In genomic region chr2:182890773-182891381, GRCh38 we compare ENCODE assay signal across 28 cellular contexts. TPM values are rescaled to one million over a fixed set of nuclear protein-coding genes. Genes with fewer than 3 reads are reported as not detected.
DNase-seq lines count a peak whose midpoint lies in the region; ATAC-seq and TF ChIP-seq lines count a peak whose summit lies in the region.
"Had no signal": no experiment of that assay in that cellular context is flagged by ENCODE, and none has a peak within 500 bp of the region (broad histone marks: within the 10 kb centered on the region; RNA-seq: fewer than 3 reads in every experiment).

No MANE protein-coding gene starts in this region.

- intact Hi-C loops in OCI-LY7 (cut with micrococcal nuclease; ENCODE audit: unreplicated experiment) (no loop called here), left colon (cut with DNase I, micrococcal nuclease) (no loop called here), esophagus muscularis mucosa (cut with DNase I) (no loop called here)

- ATAC-seq in GM19324 (IDR thresholded peaks at IDR 0.05; ENCODE audit: low FRiP score, unreplicated experiment) (peak; percentile 40), left colon (peak; percentile 58)
- ATAC-seq: gastrocnemius medialis; left ventricle myocardium superior; natural killer cell treated with Interleukin-12 subunit alpha and Interleukin-12 subunit beta and Interleukin-15 and Interleukin-18, amount 100 ng/mL, for 72 hours; right cardiac atrium; Right ventricle myocardium inferior had no signal

- no peaks in the 10 kb centered on the region for H4K20me1 ChIP-seq in OCI-LY7 (ENCODE audit: insufficient read depth, low read length)
- H4K20me1 ChIP-seq in smooth muscle cell (ENCODE audit: low read depth), result no peaks in the 10 kb centered on the region

- POLR2A ChIA-PET in OCI-LY7 (lab: Charles Lee), result interaction anchor here (0.5 to 2.6 kb wide), 9 partner anchors 8 to 724 kb away, joined by 3 to 6 read pairs (median 4); partner anchors contain the start of gene FRZB

- CTCF ChIA-PET in OCI-LY7 (lab: Charles Lee; ENCODE audit: unreplicated experiment), result no interaction called here

- no peaks in the 10 kb centered on the region for H3K27me3 ChIP-seq in smooth muscle cell (ENCODE audit: low read depth)
- H3K27me3 ChIP-seq in esophagus muscularis mucosa, result no peaks in the 10 kb centered on the region
- H3K27me3 ChIP-seq: brain microvascular endothelial cell, gastrocnemius medialis had no signal

- H3K9ac ChIP-seq in smooth muscle cell (ENCODE audit: low read depth), result no peak overlapping the region
- H3K9ac ChIP-seq: parathyroid adenoma had no signal

- TF ChIP-seq EP300 in esophagus muscularis mucosa (IDR thresholded peaks at IDR 0.05), result no peak

- H2AFZ ChIP-seq in OCI-LY7 (ENCODE audit: low read length), result peak overlapping the region; percentile 71
- no peak overlapping the region for H2AFZ ChIP-seq in smooth muscle cell (ENCODE audit: low read depth)
- H2AFZ ChIP-seq: parathyroid adenoma had no signal

- TF ChIP-seq POLR2A in esophagus muscularis mucosa (IDR thresholded peaks at IDR 0.05; ENCODE audit: low read depth), result no peak

- peaks cover 3% of the 10 kb centered on the region for H3F3A ChIP-seq in smooth muscle cell (ENCODE audit: low read depth)

- H3K79me2 ChIP-seq in OCI-LY7 (ENCODE audit: insufficient read depth, low read depth, low read length) (no peaks in the 10 kb centered on the region), smooth muscle cell (ENCODE audit: low read depth) (no peaks in the 10 kb centered on the region)
- H3K79me2 ChIP-seq: parathyroid adenoma had no signal

- TF ChIP-seq CTCF in OCI-LY7 (conservative IDR thresholded peaks at IDR 0.05; ENCODE audit: low read length) (no peak), smooth muscle cell (IDR thresholded peaks at IDR 0.05; ENCODE audit: borderline replicate concordance, insufficient read depth, poor library complexity, severe bottlenecking) (no peak), esophagus muscularis mucosa (IDR thresholded peaks at IDR 0.05) (no peak)

- H3K36me3 ChIP-seq in OCI-LY7 (ENCODE audit: insufficient read depth, low read length), result no peaks in the 10 kb centered on the region; the same call in 1 of the 2 replicates
- H3K36me3 ChIP-seq in smooth muscle cell (ENCODE audit: low read depth), result no peaks in the 10 kb centered on the region
- H3K36me3 ChIP-seq in esophagus muscularis mucosa, result no peaks in the 10 kb centered on the region
- H3K36me3 ChIP-seq: brain microvascular endothelial cell, gastrocnemius medialis had no signal

- BruUV-seq in OCI-LY7 (replicated peaks; lab: Mats Ljungman, UMichigan), result no TSS peak

- H3K27ac ChIP-seq in OCI-LY7 (ENCODE audit: low read depth, low read length, poor library complexity, severe bottlenecking) (no peak overlapping the region), smooth muscle cell (ENCODE audit: low read depth) (no peak overlapping the region), esophagus muscularis mucosa (replicated peaks in 1 of 4) (no peak overlapping the region)
- H3K27ac ChIP-seq: brain microvascular endothelial cell, gastrocnemius medialis, parathyroid adenoma had no signal

- no peaks in the 10 kb centered on the region for H3K9me2 ChIP-seq in OCI-LY7 (ENCODE audit: insufficient read depth, low read length)

- H3K9me3 ChIP-seq in OCI-LY7 (ENCODE audit: low read length) (peaks cover 8% of the 10 kb centered on the region; the same call in 1 of the 2 replicates), smooth muscle cell (replicated peaks; ENCODE audit: low read depth) (no peaks in the 10 kb centered on the region), esophagus muscularis mucosa (no peaks in the 10 kb centered on the region)
- H3K9me3 ChIP-seq: gastrocnemius medialis had no signal

- H3K4me1 ChIP-seq in OCI-LY7 (ENCODE audit: insufficient read depth, low read length, poor library complexity, severe bottlenecking) (peaks cover 32% of the 10 kb centered on the region), smooth muscle cell (ENCODE audit: low read depth) (no peaks in the 10 kb centered on the region), esophagus muscularis mucosa (peaks cover 0 to 26% (median 5%) of the 10 kb centered on the region in 4 donors)
- H3K4me1 ChIP-seq: parathyroid adenoma had no signal

- H3K4me3 ChIP-seq in OCI-LY7 (ENCODE audit: low read depth, low read length, poor library complexity, severe bottlenecking) (no peak overlapping the region), smooth muscle cell (peak overlapping the region; percentile 34), esophagus muscularis mucosa (no peak overlapping the region)
- H3K4me3 ChIP-seq: gastrocnemius medialis had no signal

- DNase-seq in OCI-LY7 (ENCODE audit: low spot score) (no peak), left colon (no peak), smooth muscle cell (lab: John Stamatoyannopoulos, UW; ENCODE audit: unreplicated experiment) (no peak), esophagus muscularis mucosa (ENCODE audit: extremely low spot score) (no peak), DMS114 treated with DMSO at 0.1 percent for 48 hours (lab: John Stamatoyannopoulos, UW; ENCODE audit: unreplicated experiment) (no peak), SIG-M5 (lab: John Stamatoyannopoulos, UW) (no peak)
- DNase-seq: activated CD4-positive, alpha-beta T cell treated with anti-CD3 and anti-CD28 coated beads for 1 hour; activated gamma-delta T cell; activated T-cell treated with anti-CD3 and anti-CD28 coated beads, Interleukin-2, amount 50 U/mL, for 1 hour; brain microvascular endothelial cell; CD4-positive, alpha-beta T cell; DMS153; effector CD8-positive, alpha-beta T cell; erythroblast; gastrocnemius medialis; GOT3; hippocampal formation; immature natural killer cell; left ventricle myocardium superior; midbrain; NCI-H2171; NCI-H524 treated with DMSO at 0.1 percent for 48 hours; right cardiac atrium; T-helper 1 cell had no signal

- 89% methylated on average over 3 of the region's 3 CpGs for WGBS in smooth muscle cell (ENCODE audit: low lambda C conversion rate)
- 76% methylated on average over 3 of the region's 3 CpGs for WGBS in esophagus muscularis mucosa

- H3K4me2 ChIP-seq in OCI-LY7 (ENCODE audit: low read length), result peak overlapping the region; percentile 44
- H3K4me2 ChIP-seq in smooth muscle cell, result no peak overlapping the region

RNA-seq across cellular contexts. Expression of gene FRZB, which starts 24.4 kb away (rescaled TPM):
- total RNA-seq in OCI-LY7 (2014; rRNA removed; shearing (Covaris generic)), result 0.10 TPM in 1 of 2 replicates, not detected in the other
- total RNA-seq in OCI-LY7 (2022) (not detected in 2 replicates), left colon (10 to 100 TPM; 15.2 to 20.5 TPM), smooth muscle cell (11.2 and 12.4 TPM in 2 replicates), esophagus muscularis mucosa (10 to 100 TPM; 10.1 to 46.9 (median 13.1) TPM)
- 30.6 and 33.5 TPM in 2 replicates for polyA plus RNA-seq in smooth muscle cell
- total RNA-seq: CD4-positive, alpha-beta T cell; natural killer cell treated with Interleukin-12 subunit alpha and Interleukin-12 subunit beta and Interleukin-15 and Interleukin-18, amount 100 ng/mL, for 72 hours had no signal
- polyA plus RNA-seq: immature natural killer cell had no signal

Comparison
In these comparisons a context has a peak if more than half of its experiments do, and no peak if none do; other contexts are left out.
1. RNA of gene FRZB, which starts 24.4 kb away (total RNA-seq): 15.2 to 20.5 TPM in left colon, 10.1 to 46.9 TPM in esophagus muscularis mucosa and 11.2 to 12.4 TPM in smooth muscle cell; 0.10 TPM in OCI-LY7; every median in the first group is over 10 times any median in the second.